Comparison of ENCODE assay signal across 8 cellular contexts in the genomic region with DNA sequence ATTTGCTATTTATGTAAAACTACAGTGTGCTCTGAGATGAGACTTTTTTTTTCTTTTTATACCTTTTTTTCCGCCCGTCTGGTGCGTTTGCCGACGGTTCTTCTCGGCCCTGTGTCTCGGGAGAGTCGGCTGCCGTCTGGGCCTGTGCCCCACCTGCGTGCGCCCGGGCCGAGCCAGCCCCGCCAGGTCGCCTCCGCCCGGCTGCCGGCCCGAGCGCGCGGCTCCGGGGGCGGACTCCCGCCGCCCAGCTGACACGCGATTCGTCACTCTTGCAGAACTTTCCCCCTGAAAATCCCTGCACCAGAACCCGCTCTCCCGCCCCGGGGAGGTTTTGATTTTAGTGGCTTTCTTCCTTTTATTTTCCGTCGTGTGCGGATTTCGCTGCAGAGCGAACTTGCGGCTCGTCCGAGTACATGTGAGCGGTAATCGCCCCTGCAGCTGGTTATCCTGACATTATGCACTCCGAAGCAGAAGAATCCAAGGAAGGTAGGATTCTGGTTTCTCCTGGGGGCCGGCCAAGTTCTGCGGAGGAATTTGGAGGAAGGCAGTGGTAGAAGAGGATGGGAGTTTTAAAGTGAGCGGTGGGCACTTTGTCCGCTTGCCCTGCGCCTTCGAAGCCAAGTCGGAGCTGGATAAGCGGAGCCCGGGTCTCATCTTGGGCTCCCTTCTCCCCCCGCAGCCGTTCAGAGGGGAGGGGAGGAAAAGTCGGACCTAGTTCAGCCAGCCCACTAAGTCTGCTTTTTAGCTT. TPM values are rescaled to one million over a fixed set of nuclear protein-coding genes. Genes with fewer than 3 reads are reported as not detected.
DNase-seq lines count a peak whose midpoint lies in the region; ATAC-seq, FAIRE-seq and TF ChIP-seq lines count a peak whose summit lies in the region.

TNFAIP8 (plus strand) TSS at position 384 of the 748 bp plus-strand sequence; CDS start at position 456, 72 bp downstream.

- DNase-seq in Panc1 (ENCODE audit: low read depth, low spot score) (no peak), Right ventricle myocardium superior (peak; percentile 71), pancreas (peak; percentile 26 to 76 (median 47)), type B pancreatic cell (ENCODE audit: extremely low spot score, unreplicated experiment) (no peak), NCI-H2171 (lab: John Stamatoyannopoulos, UW) (no peak)
- DNase-seq in activated naive CD4-positive, alpha-beta T cell treated with anti-CD3 and anti-CD28 coated beads, Interleukin-2, amount 50 U/mL, for 16 hours, result peak; percentile 80

- in situ Hi-C loops in Panc1 (cut with HindIII; ENCODE audit: low pct_unique_long_range_greater_than_20kb, low sequenced_read_pairs), result no loop called here

- POLR2A ChIA-PET in Panc1 (lab: Charles Lee), result no interaction called here

- H3K4me1 Mint-ChIP-seq in type B pancreatic cell (ENCODE audit: unreplicated experiment), result peaks cover 55% of the 10 kb centered on the region

- no peak for TF ChIP-seq CTCF in Panc1 (IDR thresholded peaks at IDR 0.05)
- no peak for TF ChIP-seq CTCF in pancreas (IDR thresholded peaks at IDR 0.05)
- no peak for TF ChIP-seq CTCF in type B pancreatic cell (conservative IDR thresholded peaks at IDR 0.05)

- H3K4me3 Mint-ChIP-seq in type B pancreatic cell, result peak within 1 kb of the TSS; percentile 98

- CTCF ChIA-PET in Panc1 (lab: Charles Lee), result interaction anchor here (0.7 kb wide), 1 partner anchor 56 kb away, joined by 6 read pairs; no protein-coding TSS in a partner anchor

- H3K4me3 ChIP-seq in Panc1 (ENCODE audit: low read depth in 2 of 2, low read length in 2 of 2), result peak within 1 kb of the TSS; percentile 41 to 55
- peak within 1 kb of the TSS; percentile 26 to 54 (median 38) for H3K4me3 ChIP-seq in pancreas

- intact Hi-C loops in Panc1 (cut with micrococcal nuclease; ENCODE audit: unreplicated experiment), result no loop called here
- intact Hi-C loops in Right ventricle myocardium superior (cut with DNase I), result no loop called here
- intact Hi-C loops in pancreas (cut with DNase I), result no loop called here

- no peaks in the 10 kb centered on the region for H3K9me3 ChIP-seq in Panc1 (ENCODE audit: control insufficient read depth, insufficient read depth, low read depth, low read length)
- H3K9me3 ChIP-seq in pancreas, result no peaks in the 10 kb centered on the region

- H3K36me3 ChIP-seq in Panc1 (ENCODE audit: control insufficient read depth, insufficient read depth, low read length) (no peaks in the 10 kb centered on the region), pancreas (no peaks in the 10 kb centered on the region)

- H3K36me3 Mint-ChIP-seq in type B pancreatic cell, result no peaks in the 10 kb centered on the region

- 11 to 38% methylated on average over 54 to 55 of the region's 55 CpGs for WGBS in pancreas, 2 donors

- no peaks in the 10 kb centered on the region for H3K9me3 Mint-ChIP-seq in type B pancreatic cell

- peaks cover 5% of the 10 kb centered on the region for H3K4me1 ChIP-seq in Panc1 (ENCODE audit: control insufficient read depth, insufficient read depth, low read length)
- H3K4me1 ChIP-seq in pancreas, result peaks cover 0 to 3% (median 0%) of the 10 kb centered on the region in 3 donors

- no peak for FAIRE-seq in pancreas (lab: Jason Lieb, UNC)

- peak within 1 kb of the TSS; percentile 90 for H3K27ac Mint-ChIP-seq in type B pancreatic cell

- H3K27me3 Mint-ChIP-seq in type B pancreatic cell, result peaks cover 23% of the 10 kb centered on the region

- H3K27ac ChIP-seq in Panc1 (ENCODE audit: low read length), result no peak within 1 kb of the TSS
- peak within 1 kb of the TSS in 3 of 4 donors; percentile 10 to 64 (median 57) for H3K27ac ChIP-seq in pancreas

- peaks cover 4% of the 10 kb centered on the region; the same call in 1 of the 2 replicates for H3K27me3 ChIP-seq in Panc1 (ENCODE audit: control insufficient read depth, insufficient read depth, low read length)
- no peaks in the 10 kb centered on the region for H3K27me3 ChIP-seq in pancreas

- ATAC-seq in GM18519 (IDR thresholded peaks at IDR 0.05; ENCODE audit: low FRiP score, unreplicated experiment), result peak; percentile 28
- ATAC-seq in HG02870 (IDR thresholded peaks at IDR 0.05; ENCODE audit: unreplicated experiment), result peak; percentile 41
- ATAC-seq in Panc1, result peak; percentile 88
- peak; percentile 91 for ATAC-seq in Right ventricle myocardium superior (ENCODE audit: poor library complexity)
- ATAC-seq in pancreas, result peak; percentile 86 to 92 (median 90)

- no TSS peak for BruUV-seq in Panc1 (replicated peaks; lab: Mats Ljungman, UMichigan)

RNA-seq across cellular contexts. Expression of gene TNFAIP8, which starts in this region (rescaled TPM):
- 8.0 TPM for total RNA-seq in Panc1 (2021; ENCODE audit: unreplicated experiment)
- polyA plus RNA-seq in Panc1 (2012; ENCODE audit: insufficient read length), result 6.9 TPM
- total RNA-seq in Right ventricle myocardium superior, result 13.6 TPM
- 10 to 100 TPM in 3 of 6 donors, 1 to 10 TPM in 3; 7.5 to 14.2 (median 10.6) TPM for total RNA-seq in pancreas
- polyA plus RNA-seq in pancreas, result 1 to 10 TPM; 5.7 to 7.7 TPM
- total RNA-seq in type B pancreatic cell (ENCODE audit: low replicate concordance), result 11.8 and 17.3 TPM in 2 replicates

Comparison
In these comparisons a context has a peak if more than half of its experiments do, and no peak if none do; other contexts are left out.
1. ATAC-seq: peak in every context shown above with its lines; median percentile 91 in Right ventricle myocardium superior; 90 in pancreas; 88 in Panc1; 41 in HG02870; 28 in GM18519.
2. DNase-seq: peak in activated naive CD4-positive, alpha-beta T cell treated with anti-CD3 and anti-CD28 coated beads, Interleukin-2, amount 50 U/mL, for 16 hours (single experiment), Right ventricle myocardium superior (single experiment) and pancreas (6 of 6); none in Panc1 (single experiment), type B pancreatic cell (single experiment) and NCI-H2171 (single experiment).